In the genomic region with DNA sequence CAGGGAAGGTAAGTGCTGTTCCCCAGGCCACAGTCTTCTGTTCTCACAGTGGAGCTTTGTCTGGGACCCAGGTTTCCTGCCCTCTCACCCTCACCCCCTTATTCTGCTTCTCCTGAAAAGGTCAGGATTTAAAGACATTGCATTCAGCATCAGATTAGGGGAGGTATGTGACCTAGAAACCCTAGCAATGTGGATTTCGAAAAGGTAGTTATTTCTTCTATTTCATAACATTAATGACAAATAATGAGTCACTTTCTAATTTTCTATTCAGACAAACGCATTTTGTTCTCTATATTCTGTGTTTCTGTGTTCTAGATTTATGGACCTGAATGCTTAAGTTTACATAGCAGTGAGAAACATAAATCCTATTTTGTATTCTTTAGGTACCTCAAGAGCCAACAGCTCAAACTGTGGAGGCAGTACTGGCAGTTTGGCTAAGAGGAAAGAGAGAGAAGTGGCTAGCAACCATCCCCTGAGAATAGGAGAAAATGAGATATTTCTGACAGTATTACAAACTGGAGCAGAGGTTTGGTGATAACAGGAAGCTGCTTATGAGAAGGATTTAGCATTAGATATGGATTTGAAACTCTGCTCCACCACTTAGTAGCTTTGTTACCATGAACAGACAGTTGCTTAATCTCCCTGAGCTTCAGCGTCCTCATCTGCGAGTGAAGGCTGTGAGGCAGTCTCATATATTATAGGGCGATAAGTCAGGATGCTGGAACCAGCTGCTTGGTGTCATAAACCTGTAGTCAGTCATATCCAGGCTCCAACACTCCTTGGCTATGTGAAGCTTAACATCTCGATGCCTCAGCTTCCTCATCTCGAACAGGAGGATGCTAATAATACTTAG, we compare ENCODE assay signal across 13 cellular contexts. TPM values are rescaled to one million over a fixed set of nuclear protein-coding genes. Genes with fewer than 3 reads are reported as not detected.
DNase-seq lines count a peak whose midpoint lies in the region; ATAC-seq, FAIRE-seq and TF ChIP-seq lines count a peak whose summit lies in the region.
"Had no signal": no experiment of that assay in that cellular context is flagged by ENCODE, and none has a peak within 500 bp of the region (broad histone marks: within the 10 kb centered on the region; RNA-seq: fewer than 3 reads in every experiment).

No MANE protein-coding gene starts in this region.

- H3K27ac ChIP-seq in H1 (ENCODE audit: low read depth, low read length): no peak overlapping the region
- H3K27ac ChIP-seq in CD8-positive, alpha-beta T cell (ENCODE audit: low read depth, low read length): no peak overlapping the region
- H3K27ac ChIP-seq: dorsolateral prefrontal cortex had no signal

- H4K5ac ChIP-seq in H1 (ENCODE audit: insufficient read length, low read depth, low read length): no peak overlapping the region

- H3K79me1 ChIP-seq in H1 (ENCODE audit: low read depth, low read length): no peaks in the 10 kb centered on the region

- no peaks in the 10 kb centered on the region for H4K20me1 ChIP-seq in H1 (replicated peaks in 1 of 2; ENCODE audit: control insufficient read depth in 1 of 2, insufficient read depth in 2 of 2, low read length in 2 of 2)

- no peak for ATAC-seq in GM18873 (IDR thresholded peaks at IDR 0.05; ENCODE audit: low FRiP score, unreplicated experiment)
- no peak for ATAC-seq in activated T-cell treated with anti-CD3 and anti-CD28 coated beads, Interleukin-2, amount 50 U/mL, for 72 hours (replicated peaks in 1 of 2)
- no peak for ATAC-seq in CD8-positive, alpha-beta T cell

- peaks cover 0 to 13% of the 10 kb centered on the region in 2 experiments; a peak in 1 of 4 replicates for H3K79me2 ChIP-seq in H1 (ENCODE audit: control insufficient read depth in 1 of 2, insufficient read depth in 2 of 2, low read length in 2 of 2)

- H3K4ac ChIP-seq in H1 (replicated peaks; ENCODE audit: insufficient read length, low read depth, low read length): no peak overlapping the region

- TF ChIP-seq POLR2A in H1 (IDR thresholded peaks at IDR 0.05; ENCODE audit: control extremely low read depth in 1 of 2, low read depth in 2 of 2, low read length in 2 of 2): no peak

- no peak overlapping the region for H4K8ac ChIP-seq in H1 (ENCODE audit: extremely low read depth, insufficient read depth, low read length)

- H3K4me1 Mint-ChIP-seq in mesothelial cell of epicardium: peaks cover 57% of the 10 kb centered on the region
- no peaks in the 10 kb centered on the region for H3K4me1 Mint-ChIP-seq in activated T-cell treated with anti-CD3 and anti-CD28 coated beads, Interleukin-2, amount 50 U/mL, for 72 hours (ENCODE audit: low read depth)
- H3K4me1 Mint-ChIP-seq in CD8-positive, alpha-beta T cell (ENCODE audit: low read depth): no peaks in the 10 kb centered on the region

- no peaks in the 10 kb centered on the region for H3K9me3 Mint-ChIP-seq in mesothelial cell of epicardium
- no peaks in the 10 kb centered on the region for H3K9me3 Mint-ChIP-seq in activated T-cell treated with anti-CD3 and anti-CD28 coated beads, Interleukin-2, amount 50 U/mL, for 72 hours
- H3K9me3 Mint-ChIP-seq in CD8-positive, alpha-beta T cell: no peaks in the 10 kb centered on the region
- H3K9me3 Mint-ChIP-seq: activated T-helper 1 cell treated with anti-CD3 and anti-CD28 coated beads, Interleukin-12 subunit alpha, Interleukin-12 subunit beta, Interleukin-2, Interleukin-4 antibody, amounts not matched to agents 30 ng/mL and 10 ng/mL and 1 ng/mL, durations not matched to agents 14 hours and 24 hours and 36 hours; IgD-negative memory B cell had no signal

- TF ChIP-seq RAD21 in H1 (IDR thresholded peaks at IDR 0.05 in 1 of 2, conservative IDR thresholded peaks at IDR 0.05 in 1 of 2; ENCODE audit: low read depth in 2 of 2, low read length in 2 of 2): no peak

- no peak overlapping the region for H4K91ac ChIP-seq in H1 (replicated peaks; ENCODE audit: insufficient read length, low read length)

- no peak overlapping the region for H2BK15ac ChIP-seq in H1 (ENCODE audit: low read length)

- POLR2A ChIA-PET in H1 (lab: Charles Lee; ENCODE audit: partially characterized antibody): no interaction called here
- POLR2A ChIA-PET in CD8-positive, alpha-beta T cell (lab: Charles Lee): no interaction called here

- CTCF ChIA-PET in H1 (lab: Charles Lee; ENCODE audit: partially characterized antibody): interaction anchor here (1.1 to 2.4 kb wide), 6 partner anchors 13 to 169 kb away, joined by 3 to 12 read pairs (median 6); no protein-coding TSS in a partner anchor
- CTCF ChIA-PET in CD8-positive, alpha-beta T cell (lab: Charles Lee): interaction anchor here (0.7 to 1.1 kb wide), 2 partner anchors 11 to 888 kb away, joined by 3 read pairs; no protein-coding TSS in a partner anchor

- H2BK12ac ChIP-seq in H1 (ENCODE audit: low read depth, low read length): peak overlapping the region; percentile 98

- peak overlapping the region; percentile 93 for H3K27ac Mint-ChIP-seq in mesothelial cell of epicardium
- no peak overlapping the region for H3K27ac Mint-ChIP-seq in activated T-cell treated with anti-CD3 and anti-CD28 coated beads, Interleukin-2, amount 50 U/mL, for 72 hours
- H3K27ac Mint-ChIP-seq in CD8-positive, alpha-beta T cell: no peak overlapping the region
- H3K27ac Mint-ChIP-seq: activated T-helper 1 cell treated with anti-CD3 and anti-CD28 coated beads, Interleukin-12 subunit alpha, Interleukin-12 subunit beta, Interleukin-2, Interleukin-4 antibody, amounts not matched to agents 30 ng/mL and 10 ng/mL and 1 ng/mL, durations not matched to agents 14 hours and 24 hours and 36 hours; B cell; IgD-negative memory B cell had no signal

- H3K36me3 ChIP-seq in H1 (ENCODE audit: control insufficient read depth in 2 of 4, insufficient read depth in 4 of 4, low read length in 3 of 4): no peaks in the 10 kb centered on the region
- no peaks in the 10 kb centered on the region for H3K36me3 ChIP-seq in CD8-positive, alpha-beta T cell (ENCODE audit: insufficient read depth, low read length)

- H3K4me3 Mint-ChIP-seq in mesothelial cell of epicardium: no peak overlapping the region
- H3K4me3 Mint-ChIP-seq in activated T-cell treated with anti-CD3 and anti-CD28 coated beads, Interleukin-2, amount 50 U/mL, for 72 hours: no peak overlapping the region
- no peak overlapping the region for H3K4me3 Mint-ChIP-seq in CD8-positive, alpha-beta T cell
- H3K4me3 Mint-ChIP-seq: activated T-helper 1 cell treated with anti-CD3 and anti-CD28 coated beads, Interleukin-12 subunit alpha, Interleukin-12 subunit beta, Interleukin-2, Interleukin-4 antibody, amounts not matched to agents 30 ng/mL and 10 ng/mL and 1 ng/mL, durations not matched to agents 14 hours and 24 hours and 36 hours; B cell had no signal

- H2AK5ac ChIP-seq in H1 (ENCODE audit: low read depth, low read length): peak overlapping the region; percentile 32; the same call in 1 of the 2 replicates

- no peak overlapping the region for H3K4me2 ChIP-seq in H1 (ENCODE audit: insufficient read depth in 1 of 2, low read depth in 2 of 2, low read length in 2 of 2)

- H3K9ac ChIP-seq in H1 (replicated peaks in 1 of 4; ENCODE audit: extremely low read depth in 1 of 4, low read depth in 3 of 4, low read length in 3 of 4): no peak overlapping the region

- no peak overlapping the region for H2AFZ ChIP-seq in H1 (ENCODE audit: low read length)

- FAIRE-seq in H1 (lab: Jason Lieb, UNC): no peak
- FAIRE-seq: islet of Langerhans had no signal

- H3K14ac ChIP-seq in H1 (ENCODE audit: insufficient read length): no peak overlapping the region

- peaks cover 0 to 24% (median 12%) of the 10 kb centered on the region in 4 experiments; a peak in 4 of 7 replicates for H3K4me1 ChIP-seq in H1 (replicated peaks in 1 of 4; ENCODE audit: control insufficient read depth in 3 of 4, insufficient read depth in 4 of 4, low read length in 3 of 4)
- no peaks in the 10 kb centered on the region for H3K4me1 ChIP-seq in CD8-positive, alpha-beta T cell (ENCODE audit: insufficient read depth, low read length)

- H3K27me3 Mint-ChIP-seq in mesothelial cell of epicardium (ENCODE audit: low read depth): no peaks in the 10 kb centered on the region
- peaks cover 14% of the 10 kb centered on the region for H3K27me3 Mint-ChIP-seq in activated T-cell treated with anti-CD3 and anti-CD28 coated beads, Interleukin-2, amount 50 U/mL, for 72 hours (ENCODE audit: low read depth)
- H3K27me3 Mint-ChIP-seq in CD8-positive, alpha-beta T cell (ENCODE audit: low read depth): no peaks in the 10 kb centered on the region
- H3K27me3 Mint-ChIP-seq: B cell, IgD-negative memory B cell had no signal

- H3K56ac ChIP-seq in H1 (replicated peaks; ENCODE audit: insufficient read length, low read depth, low read length): no peak overlapping the region

- peaks cover 0 to 8% (median 2%) of the 10 kb centered on the region in 4 experiments; a peak in 3 of 7 replicates for H3K27me3 ChIP-seq in H1 (replicated peaks in 1 of 4; ENCODE audit: control insufficient read depth in 3 of 4, extremely low read depth in 1 of 4, insufficient read depth in 3 of 4, low read length in 3 of 4)
- no peaks in the 10 kb centered on the region for H3K27me3 ChIP-seq in CD8-positive, alpha-beta T cell (ENCODE audit: insufficient read depth, low read length)
- H3K27me3 ChIP-seq: dorsolateral prefrontal cortex had no signal

- intact Hi-C loops in CD8-positive, alpha-beta T cell (cut with DNase I, micrococcal nuclease): loop anchor here in 1 of 2 experiments (10.0 kb wide), 1 partner anchor 170 kb away; no protein-coding TSS in a partner anchor

- no peak overlapping the region for H2BK120ac ChIP-seq in H1 (replicated peaks; ENCODE audit: low read depth, low read length)

- no peaks in the 10 kb centered on the region for H3K9me3 ChIP-seq in H1 (ENCODE audit: insufficient read depth in 2 of 2, low read depth in 1 of 2, low read length in 1 of 2)
- no peaks in the 10 kb centered on the region for H3K9me3 ChIP-seq in CD8-positive, alpha-beta T cell (ENCODE audit: low read length)

- no peak overlapping the region for H3K23ac ChIP-seq in H1 (ENCODE audit: insufficient read length)

- TF ChIP-seq CTCF in H1 (IDR thresholded peaks at IDR 0.05; ENCODE audit: control extremely low read depth in 1 of 3, insufficient read depth in 1 of 3, low read depth in 1 of 3, low read length in 3 of 3) (no peak), mesothelial cell of epicardium (IDR thresholded peaks at IDR 0.05; ENCODE audit: unreplicated experiment) (no peak)
- TF ChIP-seq CTCF in CD8-positive, alpha-beta T cell (IDR thresholded peaks at IDR 0.05): no peak

- peaks cover 2% of the 10 kb centered on the region for H3K36me3 Mint-ChIP-seq in mesothelial cell of epicardium
- no peaks in the 10 kb centered on the region for H3K36me3 Mint-ChIP-seq in activated T-cell treated with anti-CD3 and anti-CD28 coated beads, Interleukin-2, amount 50 U/mL, for 72 hours (ENCODE audit: insufficient read depth in 2 of 2)
- H3K36me3 Mint-ChIP-seq in CD8-positive, alpha-beta T cell: no peaks in the 10 kb centered on the region

- no peak for TF ChIP-seq EP300 in H1 (IDR thresholded peaks at IDR 0.05; ENCODE audit: borderline replicate concordance in 1 of 2, low read depth in 2 of 2, low read length in 2 of 2)

- H2BK5ac ChIP-seq in H1 (ENCODE audit: low read depth, low read length): peak overlapping the region; percentile 35; the same call in 1 of the 2 replicates

- no peak overlapping the region for H2BK20ac ChIP-seq in H1 (ENCODE audit: low read length)

- WGBS in H1 (ENCODE audit: extremely low coverage in 1 of 2, insufficient coverage in 1 of 2, insufficient read length in 1 of 2, insufficient replicate concordance in 2 of 2, low coverage in 1 of 2, low lambda C conversion rate in 2 of 2, missing lambda C conversion rate in 1 of 2), 2 experiments: 88% methylated on average over 7 of the region's 7 CpGs; no CpG with 5 or more reads in 1 of the 2 experiments

- DNase-seq in AG20443 (ENCODE audit: low spot score): peak; percentile 27
- DNase-seq in NCI-H524 (lab: John Stamatoyannopoulos, UW): peak; percentile 69 to 90
- DNase-seq in H1 (ENCODE audit: low read depth in 1 of 2, low spot score in 2 of 2): no peak
- no peak for DNase-seq in mesothelial cell of epicardium (ENCODE audit: low spot score in 2 of 2, unreplicated experiment in 2 of 2)
- no peak for DNase-seq in LoVo (ENCODE audit: low spot score)
- no peak for DNase-seq in activated T-cell treated with anti-CD3 and anti-CD28 coated beads, Interleukin-2, amount 50 U/mL, for 72 hours
- no peak for DNase-seq in CD8-positive, alpha-beta T cell
- DNase-seq: dorsolateral prefrontal cortex had no signal

- H3K23me2 ChIP-seq in H1 (ENCODE audit: low read depth, low read length): no peaks in the 10 kb centered on the region

- H3K18ac ChIP-seq in H1 (ENCODE audit: extremely low read depth, low read length): 0 out of 2 replicates have a peak overlapping the region, but pooled peaks have one; percentile 39

- no peak overlapping the region for H3K4me3 ChIP-seq in H1 (ENCODE audit: extremely low read depth in 1 of 4, insufficient read depth in 2 of 4, low read depth in 3 of 4, low read length in 4 of 4)
- H3K4me3 ChIP-seq in CD8-positive, alpha-beta T cell (ENCODE audit: low read depth, low read length): no peak overlapping the region
- H3K4me3 ChIP-seq: dorsolateral prefrontal cortex had no signal

RNA-seq across cellular contexts. Expression of a gene that starts 28.2 kb away (rescaled TPM):
- total RNA-seq in H1 (2021; fragmentation: NEBNext Ultra II Directional; extraction: Animal tissue kit (Norgen Biotek cat#: 25700)): 47.3 and 48.8 TPM in 2 replicates
- 3.1 and 5.5 TPM in 2 replicates for polyA plus RNA-seq in H1 (2011; rRNA removed)
- polyA plus RNA-seq in H1 (2011; cell fraction: cytosol; rRNA removed): 5.4 TPM
- 5.2 TPM for polyA plus RNA-seq in H1 (2011; cell fraction: nucleus; rRNA removed)
- 6.4 to 14.3 TPM (median 9.8 TPM) in 4 replicates for polyA plus RNA-seq in H1 (2012, experiment 1 of 2)
- polyA plus RNA-seq in H1 (2012, experiment 2 of 2): 0.93 TPM
- 17.2 TPM for polyA plus RNA-seq in H1 (2013, experiment 1 of 2)
- polyA plus RNA-seq in H1 (2013, experiment 2 of 2): 18.0 TPM
- polyA minus RNA-seq in H1 (2011; rRNA and poly(A)+ RNA removed): 27.7 and 46.4 TPM in 2 replicates
- 24.4 TPM for polyA minus RNA-seq in H1 (2011; cell fraction: cytosol; rRNA and poly(A)+ RNA removed)
- 38.0 TPM for polyA minus RNA-seq in H1 (2011; cell fraction: nucleus; rRNA and poly(A)+ RNA removed)
- total RNA-seq in mesothelial cell of epicardium: 64.6 to 70.4 TPM (median 68.5 TPM) in 3 replicates
- total RNA-seq in activated T-cell treated with anti-CD3 and anti-CD28 coated beads, Interleukin-2, amount 50 U/mL, for 72 hours: 1 to 10 TPM in 1 of 2 donors, under 1 TPM in 1; 0.49 to 1.7 TPM
- under 1 TPM; 0.19 TPM for total RNA-seq in CD8-positive, alpha-beta T cell

Comparison
In these comparisons a context has a peak if more than half of its experiments do, and no peak if none do; other contexts are left out.
1. DNase-seq: peak in AG20443 (single experiment) and NCI-H524 (2 of 2); none in H1 (0 of 2), mesothelial cell of epicardium (0 of 2), LoVo (single experiment), activated T-cell treated with anti-CD3 and anti-CD28 coated beads, Interleukin-2, amount 50 U/mL, for 72 hours (0 of 2) and CD8-positive, alpha-beta T cell (0 of 7).
2. RNA of a gene that starts 28.2 kb away (total RNA-seq): 64.6 to 70.4 TPM in mesothelial cell of epicardium and 47.3 to 48.8 TPM in H1; 0.49 to 1.7 TPM in activated T-cell treated with anti-CD3 and anti-CD28 coated beads, Interleukin-2, amount 50 U/mL, for 72 hours and 0.19 TPM in CD8-positive, alpha-beta T cell; every median in the first group is over 10 times any median in the second.